In the genomic region with DNA sequence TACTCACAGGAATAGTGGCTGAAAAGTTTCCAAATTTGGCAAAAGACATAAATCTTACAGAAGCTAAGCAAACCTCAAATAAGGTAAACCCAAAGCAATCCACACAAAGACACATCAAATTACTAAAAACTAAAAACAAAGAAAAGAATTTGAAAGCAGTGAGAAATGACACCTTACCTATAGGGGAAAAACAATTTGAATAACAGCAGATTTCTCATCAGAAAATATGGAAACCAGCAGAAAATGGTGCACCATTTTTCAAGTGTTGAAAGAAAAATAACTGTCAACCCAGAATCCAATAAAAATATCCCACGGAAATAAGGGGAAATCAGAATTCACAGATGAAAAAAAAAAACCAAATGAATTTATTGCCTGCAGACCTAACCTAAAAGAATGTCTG, we compare ENCODE assay signal across 7 cellular contexts.
"Had no signal": no experiment of that assay in that cellular context is flagged by ENCODE, and none has a peak within 500 bp of the region (broad histone marks: within the 10 kb centered on the region; RNA-seq: fewer than 3 reads in every experiment).

No MANE protein-coding gene starts in this region.

- H3K4me1 Mint-ChIP-seq: IgD-negative memory B cell had no signal

- H3K27me3 Mint-ChIP-seq: IgD-negative memory B cell had no signal

- H3K27ac Mint-ChIP-seq: IgD-negative memory B cell had no signal

- DNase-seq: IMR-90, KBM-7, KG1 had no signal

- ATAC-seq: K562 had no signal

- FAIRE-seq: HTR-8/SVneo, K562 had no signal

- H3K27ac ChIP-seq: HL-60 had no signal

- H3K4me3 ChIP-seq: K562 had no signal
